Comparison of ENCODE assay signal across 1 cellular context in genomic region chr4:105350859-105351494, GRCh38.
A peak's percentile ranks its signal among the peaks of the same experiment; 100 is the strongest.
TF ChIP-seq lines count a peak whose summit lies in the region.

No MANE protein-coding gene starts in this region.

TF ChIP-seq in GM12878, 131 proteins besides CTCF, POLR2A, EP300 and RAD21:
- TF ChIP-seq JUNB (IDR thresholded peaks at IDR 0.05) = no peak
- TF ChIP-seq ZNF24 (IDR thresholded peaks at IDR 0.05) = peak; percentile 69
- TF ChIP-seq MTA2 (IDR thresholded peaks at IDR 0.05; ENCODE audit: low read depth) = peak; percentile 26; the same call in 1 of the 2 replicates
- 0 out of 2 replicates have a peak, but pooled peaks have one; percentile 30 for TF ChIP-seq IRF4 (IDR thresholded peaks at IDR 0.05; ENCODE audit: low read depth, low read length)
- peak; percentile 84 for TF ChIP-seq SPI1 (IDR thresholded peaks at IDR 0.05; ENCODE audit: borderline replicate concordance, insufficient read depth, low read depth, low read length)
- peak; percentile 34; the same call in 1 of the 2 replicates for TF ChIP-seq BCL11A (IDR thresholded peaks at IDR 0.05; ENCODE audit: low read depth, low read length)
- TF ChIP-seq NFYA (IDR thresholded peaks at IDR 0.05; ENCODE audit: borderline replicate concordance, low read depth, low read length) = no peak
